10 cellular contexts compared by ENCODE assay signal in the genomic region with DNA sequence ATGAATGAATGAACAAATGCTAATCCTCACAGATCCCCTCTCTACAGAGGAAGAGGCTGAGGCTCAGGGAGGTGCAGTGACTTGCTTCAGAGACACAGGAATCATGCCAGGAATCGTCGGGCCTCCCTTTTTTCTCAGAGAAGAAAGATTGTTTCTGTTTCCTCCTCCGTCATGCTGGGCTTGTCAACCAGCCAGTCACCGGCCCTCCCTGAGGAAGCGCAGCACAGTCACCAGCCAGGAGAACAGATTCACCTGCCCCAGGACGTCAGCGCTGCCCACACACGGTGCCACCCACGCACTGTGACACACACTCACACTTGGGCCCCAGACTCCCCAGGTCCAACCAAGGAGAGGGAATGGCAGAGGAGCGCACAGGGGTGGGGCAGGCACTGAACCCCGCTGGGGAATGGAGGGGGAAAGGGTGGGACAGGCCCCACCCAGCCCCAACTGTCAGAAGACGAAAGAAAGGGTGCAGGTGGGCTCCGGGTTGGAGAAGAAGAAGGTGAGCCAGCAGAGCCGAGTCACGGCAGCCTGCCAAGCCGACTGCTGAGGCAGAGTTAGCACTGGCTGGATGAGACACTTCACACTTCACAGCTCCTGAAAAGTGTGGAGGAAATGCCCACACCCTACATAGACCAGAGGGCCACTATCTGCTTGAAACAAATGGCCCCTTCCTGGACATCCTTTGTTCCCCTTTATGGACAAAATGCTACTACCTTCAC. TPM values are rescaled to one million over a fixed set of nuclear protein-coding genes. Genes with fewer than 3 reads are reported as not detected.
DNase-seq lines count a peak whose midpoint lies in the region; ATAC-seq and TF ChIP-seq lines count a peak whose summit lies in the region.
"Had no signal": no experiment of that assay in that cellular context is flagged by ENCODE, and none has a peak within 500 bp of the region (broad histone marks: within the 10 kb centered on the region; RNA-seq: fewer than 3 reads in every experiment).

No MANE protein-coding gene starts in this region.

- H3K9me3 Mint-ChIP-seq in activated T-cell treated with anti-CD3 and anti-CD28 coated beads, Interleukin-2, amount 50 U/mL, for 24 hours, result peaks cover 1% of the 10 kb centered on the region

- H3K9me3 ChIP-seq in MG63, result peaks cover 3% of the 10 kb centered on the region

- no peak for TF ChIP-seq CTCF in foreskin keratinocyte (conservative IDR thresholded peaks at IDR 0.05)

- H3K36me3 ChIP-seq in MG63, result no peaks in the 10 kb centered on the region

- no peaks in the 10 kb centered on the region for H3K27me3 Mint-ChIP-seq in activated T-cell treated with anti-CD3 and anti-CD28 coated beads, Interleukin-2, amount 50 U/mL, for 24 hours

- H3K4me1 Mint-ChIP-seq in activated T-cell treated with anti-CD3 and anti-CD28 coated beads, Interleukin-2, amount 50 U/mL, for 24 hours (ENCODE audit: low read depth), result peaks cover 22% of the 10 kb centered on the region

- no peak overlapping the region for H3K27ac Mint-ChIP-seq in activated T-cell treated with anti-CD3 and anti-CD28 coated beads, Interleukin-2, amount 50 U/mL, for 24 hours
- H3K27ac Mint-ChIP-seq: brain had no signal

- H3K27me3 ChIP-seq in MG63, result no peaks in the 10 kb centered on the region
- no peaks in the 10 kb centered on the region for H3K27me3 ChIP-seq in foreskin keratinocyte

- ATAC-seq in foreskin keratinocyte (peak; percentile 96), HG02588 (IDR thresholded peaks at IDR 0.05; ENCODE audit: unreplicated experiment) (no peak), GM19351 (IDR thresholded peaks at IDR 0.05; ENCODE audit: unreplicated experiment) (no peak)

- no peak overlapping the region for H3K4me3 ChIP-seq in MG63
- H3K4me3 ChIP-seq: smooth muscle cell had no signal

- H3K36me3 Mint-ChIP-seq in activated T-cell treated with anti-CD3 and anti-CD28 coated beads, Interleukin-2, amount 50 U/mL, for 24 hours (ENCODE audit: low read depth), result no peaks in the 10 kb centered on the region

- peak overlapping the region; percentile 84 for H3K27ac ChIP-seq in foreskin keratinocyte

- H3K4me1 ChIP-seq in foreskin keratinocyte, result peaks cover 25% of the 10 kb centered on the region

- H3K4me3 Mint-ChIP-seq in activated T-cell treated with anti-CD3 and anti-CD28 coated beads, Interleukin-2, amount 50 U/mL, for 24 hours, result no peak overlapping the region
- H3K4me3 Mint-ChIP-seq: brain had no signal

- peak; percentile 27 for DNase-seq in MG63
- DNase-seq in activated T-cell treated with anti-CD3 and anti-CD28 coated beads, Interleukin-2, amount 50 U/mL, for 24 hours, result peak; percentile 49
- DNase-seq in foreskin keratinocyte, result peak; percentile 90 to 93
- DNase-seq in stimulated activated CD4-positive, alpha-beta T cell treated with anti-CD3 and anti-CD28 coated beads, Interleukin-1b, Interleukin-23, amount 100 ng/mL, for 48 hours, result peak; percentile 70
- DNase-seq in mesenteric fat pad (ENCODE audit: low spot score), result no peak
- DNase-seq: NCI-H2081 had no signal

RNA-seq across cellular contexts. Expression of gene ERGIC1, which starts 13.8 kb away (rescaled TPM):
- total RNA-seq in MG63 (2014; rRNA removed; shearing (Covaris generic); ENCODE audit: low replicate concordance), result 65.6 and 98.8 TPM in 2 replicates
- total RNA-seq in foreskin keratinocyte, result 86.8 and 90.9 TPM in 2 replicates
- polyA plus RNA-seq in foreskin keratinocyte, result 54.3 and 61.3 TPM in 2 replicates
- 201 TPM for total RNA-seq in mesenteric fat pad

RNA-seq across cellular contexts. Expression of gene DUSP1, which starts 49.2 kb away (rescaled TPM):
- total RNA-seq in MG63 (2014; rRNA removed; shearing (Covaris generic); ENCODE audit: low replicate concordance), result 80.6 and 99.2 TPM in 2 replicates
- 10.2 and 14.2 TPM in 2 replicates for total RNA-seq in foreskin keratinocyte
- 6.2 and 10.7 TPM in 2 replicates for polyA plus RNA-seq in foreskin keratinocyte
- 1,666 TPM for total RNA-seq in mesenteric fat pad

Comparison
In these comparisons a context has a peak if more than half of its experiments do, and no peak if none do; other contexts are left out.
1. RNA of gene DUSP1, which starts 49.2 kb away (total RNA-seq): 1,666 TPM in mesenteric fat pad (single experiment); 80.6 to 99.2 TPM in MG63 and 10.2 to 14.2 TPM in foreskin keratinocyte; every median in the first group is over 10 times any median in the second.